24 cellular contexts compared by ENCODE assay signal in the genomic region with DNA sequence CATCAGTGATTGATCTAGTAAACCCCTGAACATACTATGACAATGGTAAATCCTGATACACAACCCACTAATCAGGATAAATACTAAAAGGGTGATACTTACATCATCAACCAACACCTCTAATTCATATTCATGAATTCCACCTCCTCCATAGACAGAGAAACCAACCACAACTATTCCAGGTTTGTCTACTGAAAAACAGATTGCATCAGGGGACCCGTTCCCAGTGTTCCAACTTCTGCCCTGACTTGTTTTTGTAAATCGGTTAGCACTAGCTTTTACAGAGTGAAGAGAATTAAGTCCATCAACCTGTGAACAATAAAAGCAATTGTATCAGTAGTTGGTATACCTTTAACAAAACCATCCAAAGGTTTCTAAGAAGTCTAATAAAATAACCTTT.
"Had no signal": no experiment of that assay in that cellular context is flagged by ENCODE, and none has a peak within 500 bp of the region (broad histone marks: within the 10 kb centered on the region; RNA-seq: fewer than 3 reads in every experiment).

No MANE protein-coding gene starts in this region.

- ATAC-seq: left lobe of liver; mucosa of descending colon; natural killer cell treated with Interleukin-12 subunit alpha and Interleukin-12 subunit beta and Interleukin-15 and Interleukin-18, amount 100 ng/mL, for 72 hours; pancreas; right lobe of liver; stimulated activated naive CD8-positive, alpha-beta T cell treated with anti-CD3 and anti-CD28 coated beads, Interleukin-15, amount 100 ng/mL, for 72 hours had no signal

- H3K4me1 ChIP-seq: esophagus muscularis mucosa, pancreas, right lobe of liver, suprapubic skin had no signal

- H3K9me3 ChIP-seq: esophagus muscularis mucosa, mucosa of descending colon, neutrophil, pancreas, right lobe of liver, suprapubic skin had no signal

- H3K4me3 ChIP-seq: dorsolateral prefrontal cortex, esophagus muscularis mucosa, lung, mucosa of descending colon, pancreas, right lobe of liver, suprapubic skin had no signal

- H3K27ac ChIP-seq: dorsolateral prefrontal cortex, esophagus muscularis mucosa, neutrophil, pancreas, right lobe of liver, suprapubic skin had no signal

- H3K27me3 ChIP-seq: dorsolateral prefrontal cortex, esophagus muscularis mucosa, neutrophil, pancreas, right lobe of liver, suprapubic skin had no signal

- DNase-seq: cerebellar nuclear complex; dorsolateral prefrontal cortex; effector CD4-positive, alpha-beta T cell; foreskin melanocyte; hypothalamus; kidney; mesenchymal stem cell; mucosa of descending colon; naive B cell; pancreas; right lobe of liver; small intestine; stimulated activated CD4-positive, alpha-beta T cell treated with anti-CD3 and anti-CD28 coated beads, Interleukin-12 subunit alpha, Interleukin-12 subunit beta, amount 100 ng/mL, for 4 hours; stimulated activated CD4-positive, alpha-beta T cell treated with anti-CD3 and anti-CD28 coated beads, Interleukin-1b, Interleukin-23, amount 100 ng/mL, for 48 hours; stimulated activated CD4-positive, alpha-beta T cell treated with anti-CD3 and anti-CD28 coated beads, Interleukin-4, amount 100 ng/mL, for 1 hour; stimulated activated CD8-positive, alpha-beta memory T cell treated with anti-CD3 and anti-CD28 coated beads, Interleukin-4, amount 100 ng/mL, for 48 hours; stimulated activated naive CD4-positive, alpha-beta T cell; stimulated activated naive CD8-positive, alpha-beta T cell treated with anti-CD3 and anti-CD28 coated beads, Interleukin-15, amount 100 ng/mL, for 72 hours had no signal
